ENCODE assay signal across 12 cellular contexts in the genomic region with DNA sequence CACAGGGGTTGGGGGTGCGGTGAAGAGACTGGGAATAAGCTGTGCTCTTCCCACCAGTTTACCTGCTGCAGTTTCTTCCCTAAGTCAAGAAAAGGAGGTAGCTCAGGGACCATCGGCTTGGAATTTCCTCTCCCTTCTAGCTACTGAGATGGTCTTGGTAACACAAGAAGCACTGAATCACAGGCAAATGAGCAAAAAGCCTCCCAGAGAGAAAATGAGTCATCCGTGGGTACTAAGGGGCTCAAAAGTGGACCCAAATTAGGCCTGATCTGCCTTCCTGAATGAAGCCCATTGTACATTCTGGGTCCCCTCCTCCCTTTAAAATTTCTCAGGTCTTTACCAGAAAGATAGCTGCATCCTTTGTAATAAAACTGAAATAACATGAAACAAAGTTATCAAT. TPM values are rescaled to one million over a fixed set of nuclear protein-coding genes. Genes with fewer than 3 reads are reported as not detected.
DNase-seq lines count a peak whose midpoint lies in the region; TF ChIP-seq lines count a peak whose summit lies in the region.
"Had no signal": no experiment of that assay in that cellular context is flagged by ENCODE, and none has a peak within 500 bp of the region (broad histone marks: within the 10 kb centered on the region; RNA-seq: fewer than 3 reads in every experiment).

No MANE protein-coding gene starts in this region.

- H3K9me3 ChIP-seq in KOPT-K1 (ENCODE audit: insufficient read depth, low read length, poor library complexity, severe bottlenecking) = no peaks in the 10 kb centered on the region
- H3K9me3 ChIP-seq in mesenchymal stem cell (ENCODE audit: control insufficient read depth, low read length) = no peaks in the 10 kb centered on the region
- no peaks in the 10 kb centered on the region for H3K9me3 ChIP-seq in colonic mucosa
- H3K9me3 ChIP-seq: ascending aorta had no signal

- H3K9ac ChIP-seq in mesenchymal stem cell (ENCODE audit: low read length) = no peak overlapping the region
- no peak overlapping the region for H3K9ac ChIP-seq in colonic mucosa (ENCODE audit: low read depth in 2 of 2, low read length in 2 of 2)

- H3K27me3 ChIP-seq in mesenchymal stem cell (ENCODE audit: control insufficient read depth in 1 of 2, insufficient read depth in 1 of 2, low read length in 2 of 2) (peaks cover 0 to 6% of the 10 kb centered on the region in 2 experiments), colonic mucosa (no peaks in the 10 kb centered on the region)
- H3K27me3 ChIP-seq: ascending aorta had no signal

- no peak overlapping the region for H3K4ac ChIP-seq in mesenchymal stem cell (ENCODE audit: low read depth in 1 of 2, low read length in 2 of 2)

- H3K36me3 ChIP-seq in KOPT-K1 (ENCODE audit: insufficient read depth, low read length) = no peaks in the 10 kb centered on the region
- peaks cover 0 to 35% of the 10 kb centered on the region in 2 experiments for H3K36me3 ChIP-seq in mesenchymal stem cell (ENCODE audit: control insufficient read depth in 1 of 2, insufficient read depth in 2 of 2, low read depth in 1 of 2, low read length in 2 of 2)
- no peaks in the 10 kb centered on the region for H3K36me3 ChIP-seq in colonic mucosa

- H4K8ac ChIP-seq in mesenchymal stem cell (ENCODE audit: low read length) = no peak overlapping the region

- H2AFZ ChIP-seq in mesenchymal stem cell (ENCODE audit: low read depth, low read length) = no peak overlapping the region

- no peak overlapping the region for H3K14ac ChIP-seq in mesenchymal stem cell (ENCODE audit: low read length in 2 of 2)

- H3K27ac ChIP-seq in KOPT-K1 (ENCODE audit: low read depth, low read length, poor library complexity, severe bottlenecking) = peak overlapping the region; percentile 65
- H3K27ac ChIP-seq in mesenchymal stem cell (ENCODE audit: low read length, poor library complexity, severe bottlenecking) = peak overlapping the region; percentile 15
- no peak overlapping the region for H3K27ac ChIP-seq in colonic mucosa
- H3K27ac ChIP-seq: ascending aorta had no signal

- peaks cover 1% of the 10 kb centered on the region for H3K79me1 ChIP-seq in mesenchymal stem cell (replicated peaks; ENCODE audit: low read length, poor library complexity, severe bottlenecking)

- in situ Hi-C loops in astrocyte of the spinal cord (cut with HindIII; ENCODE audit: low sequenced_read_pairs) = no loop called here

- no peak overlapping the region for H3K4me2 ChIP-seq in mesenchymal stem cell (ENCODE audit: low read length, poor library complexity, severe bottlenecking)

- H2BK15ac ChIP-seq in mesenchymal stem cell (ENCODE audit: low read depth, poor library complexity, severe bottlenecking) = no peak overlapping the region

- H2BK12ac ChIP-seq in mesenchymal stem cell (ENCODE audit: low read length in 2 of 2) = no peak overlapping the region

- TF ChIP-seq CTCF in AG09319 (IDR thresholded peaks at IDR 0.05; ENCODE audit: low read depth, low read length) (no peak), astrocyte of the spinal cord (IDR thresholded peaks at IDR 0.05; ENCODE audit: low read depth, low read length) (no peak), colonic mucosa (IDR thresholded peaks at IDR 0.05) (no peak)

- no peak overlapping the region for H3K23ac ChIP-seq in mesenchymal stem cell (ENCODE audit: low read length in 2 of 2)

- H2BK120ac ChIP-seq in mesenchymal stem cell (ENCODE audit: low read depth, low read length) = no peak overlapping the region

- WGBS in mesenchymal stem cell = 69% methylated on average over 3 of the region's 3 CpGs

- no peak overlapping the region for H3K4me3 ChIP-seq in astrocyte of the spinal cord (ENCODE audit: low read depth, low read length)
- no peak overlapping the region for H3K4me3 ChIP-seq in mesenchymal stem cell (ENCODE audit: insufficient read depth in 1 of 2, low read depth in 1 of 2, low read length in 2 of 2)
- H3K4me3 ChIP-seq in colonic mucosa = no peak overlapping the region
- H3K4me3 ChIP-seq: ascending aorta had no signal

- H3K4me1 ChIP-seq in mesenchymal stem cell (ENCODE audit: control insufficient read depth, insufficient read depth, low read depth, low read length) (peaks cover 10% of the 10 kb centered on the region), colonic mucosa (no peaks in the 10 kb centered on the region)
- H3K4me1 ChIP-seq: ascending aorta had no signal

- intact Hi-C loops in colonic mucosa (cut with DNase I) = no loop called here

- H4K91ac ChIP-seq in mesenchymal stem cell (ENCODE audit: low read length) = no peak overlapping the region

- peak; percentile 16 for DNase-seq in AG09319 (ENCODE audit: extremely low read depth, low read depth)
- DNase-seq in astrocyte of the spinal cord (ENCODE audit: low read depth, low spot score) = peak; percentile 66
- peak; percentile 27 for DNase-seq in mesenchymal stem cell
- no peak for DNase-seq in GM19238 (ENCODE audit: insufficient read length, low spot score)
- DNase-seq in AML-193 (lab: John Stamatoyannopoulos, UW) = no peak
- DNase-seq in colonic mucosa = no peak
- no peak for DNase-seq in GDM1 (lab: John Stamatoyannopoulos, UW)
- DNase-seq: activated T-cell treated with anti-CD3 and anti-CD28 coated beads for 4 hours; CD4-positive, CD25-positive, alpha-beta regulatory T cell; NCI-H446 had no signal

- no peak overlapping the region for H3K18ac ChIP-seq in mesenchymal stem cell (ENCODE audit: low read depth in 1 of 2, low read length in 2 of 2)

- H2AK5ac ChIP-seq in mesenchymal stem cell (ENCODE audit: low read length, severe bottlenecking) = no peak overlapping the region

- H2BK5ac ChIP-seq in mesenchymal stem cell (ENCODE audit: low read depth, low read length, poor library complexity, severe bottlenecking) = no peak overlapping the region

RNA-seq across cellular contexts. Expression of a gene that starts 49.9 kb away (rescaled TPM):
- 1.4 TPM for polyA plus RNA-seq in mesenchymal stem cell (2013, experiment 1 of 2)
- polyA plus RNA-seq in mesenchymal stem cell (2013, experiment 2 of 2) = 1.5 TPM
- total RNA-seq in colonic mucosa = 10 to 100 TPM; 23.6 to 26.7 TPM

Comparison
In these comparisons a context has a peak if more than half of its experiments do, and no peak if none do; other contexts are left out.
1. DNase-seq: peak in AG09319 (single experiment), astrocyte of the spinal cord (single experiment) and mesenchymal stem cell (single experiment); none in GM19238 (single experiment), AML-193 (0 of 2), colonic mucosa (single experiment) and GDM1 (single experiment).